Comparison of ENCODE assay signal across 25 cellular contexts in the genomic region with DNA sequence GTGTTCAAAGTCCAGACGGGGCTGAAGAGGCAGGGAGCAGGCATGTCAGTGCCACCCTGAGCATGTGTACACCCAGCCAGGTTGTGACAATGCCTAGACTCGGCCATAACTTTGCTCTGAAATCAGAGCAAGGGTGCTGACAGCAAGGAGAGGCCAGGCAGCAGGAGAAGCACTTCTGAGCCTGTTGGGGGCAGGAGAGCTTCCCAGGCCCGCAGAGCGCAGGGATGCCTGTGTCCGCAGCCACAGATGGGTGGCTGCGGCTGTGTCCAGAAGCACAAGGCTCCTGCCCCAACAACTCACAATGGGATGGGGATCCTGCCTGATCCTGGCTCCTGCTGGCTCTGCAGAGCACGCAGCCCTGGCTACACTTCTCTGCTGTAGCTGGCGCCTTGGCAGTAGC.
"Had no signal": no experiment of that assay in that cellular context is flagged by ENCODE, and none has a peak within 500 bp of the region (broad histone marks: within the 10 kb centered on the region; RNA-seq: fewer than 3 reads in every experiment).

No MANE protein-coding gene starts in this region.

- H3K27me3 ChIP-seq: adrenal gland, ascending aorta, cardiac muscle cell, colonic mucosa, right atrium auricular region, upper lobe of left lung had no signal

- H3K27ac ChIP-seq: adrenal gland, ascending aorta, cardiac muscle cell, colonic mucosa, right atrium auricular region, upper lobe of left lung had no signal

- DNase-seq: activated CD4-positive, alpha-beta T cell treated with anti-CD3 and anti-CD28 coated beads for 36 hours; activated CD4-positive, CD25-positive, alpha-beta regulatory T cell; activated effector memory CD4-positive, alpha-beta T cell treated with Interleukin-2 at 50 U/mL for 16 hours; activated naive CD4-positive, alpha-beta T cell treated with Interleukin-2 at 50 U/mL for 16 hours; activated T-cell treated with anti-CD3 and anti-CD28 coated beads for 4 hours; activated T-cell treated with anti-CD3 and anti-CD28 coated beads, Interleukin-2, amount 50 U/mL, for 72 hours; adrenal gland; cerebellar nuclear complex; colonic mucosa; effector CD8-positive, alpha-beta T cell; glutamatergic neuron; midbrain; naive thymus-derived CD4-positive, alpha-beta T cell; substantia nigra; T-cell had no signal

- ATAC-seq: activated CD4-positive, alpha-beta T cell treated with anti-CD3 and anti-CD28 coated beads for 36 hours; activated T-cell treated with anti-CD3 and anti-CD28 coated beads, Interleukin-2, amount 50 U/mL, for 72 hours; naive thymus-derived CD4-positive, alpha-beta T cell; T-cell had no signal

- H3K4me3 Mint-ChIP-seq: activated CD4-positive, alpha-beta T cell treated with anti-CD3 and anti-CD28 coated beads for 36 hours; activated naive CD8-positive, alpha-beta T cell; activated T-cell treated with anti-CD3 and anti-CD28 coated beads, Interleukin-2, amount 50 U/mL, for 72 hours; brain; naive thymus-derived CD4-positive, alpha-beta T cell; neural crest cell; stimulated activated naive CD8-positive, alpha-beta T cell treated with anti-CD3 and anti-CD28 coated beads, Interleukin-15, Interleukin-2, amounts not matched to agents 100 ng/mL and 50 ng/mL, for 24 hours; T-cell; T-helper 2 cell treated with Interferon-gamma antibody and Interleukin-4, amounts not matched to agents 5 μg/mL and 100 μg/mL, for 36 hours had no signal

- H3K4me3 ChIP-seq: adrenal gland, ascending aorta, cardiac muscle cell, colonic mucosa, right atrium auricular region, upper lobe of left lung had no signal

- H3K27me3 Mint-ChIP-seq: activated CD4-positive, alpha-beta T cell treated with anti-CD3 and anti-CD28 coated beads for 36 hours; brain; stimulated activated naive CD8-positive, alpha-beta T cell treated with anti-CD3 and anti-CD28 coated beads, Interleukin-15, Interleukin-2, amounts not matched to agents 100 ng/mL and 50 ng/mL, for 24 hours had no signal

- H3K9me3 Mint-ChIP-seq: activated T-cell treated with anti-CD3 and anti-CD28 coated beads, Interleukin-2, amount 50 U/mL, for 72 hours; brain; neural crest cell; stimulated activated naive CD8-positive, alpha-beta T cell treated with anti-CD3 and anti-CD28 coated beads, Interleukin-15, Interleukin-2, amounts not matched to agents 100 ng/mL and 50 ng/mL, for 24 hours; T-cell; T-helper 2 cell treated with Interferon-gamma antibody and Interleukin-4, amounts not matched to agents 5 μg/mL and 100 μg/mL, for 36 hours had no signal

- H3K36me3 ChIP-seq: adrenal gland, ascending aorta, cardiac muscle cell, colonic mucosa, right atrium auricular region, upper lobe of left lung had no signal

- FAIRE-seq: frontal cortex had no signal

- H3K4me1 ChIP-seq: colonic mucosa, right atrium auricular region, upper lobe of left lung had no signal

- H3K9me3 ChIP-seq: adrenal gland, ascending aorta, colonic mucosa, right atrium auricular region, upper lobe of left lung had no signal

- H3K27ac Mint-ChIP-seq: activated CD4-positive, alpha-beta T cell treated with anti-CD3 and anti-CD28 coated beads for 36 hours; activated naive CD8-positive, alpha-beta T cell; activated T-cell treated with anti-CD3 and anti-CD28 coated beads, Interleukin-2, amount 50 U/mL, for 72 hours; brain; naive thymus-derived CD4-positive, alpha-beta T cell; stimulated activated naive CD8-positive, alpha-beta T cell treated with anti-CD3 and anti-CD28 coated beads, Interleukin-15, Interleukin-2, amounts not matched to agents 100 ng/mL and 50 ng/mL, for 24 hours; T-cell; T-helper 2 cell treated with Interferon-gamma antibody and Interleukin-4, amounts not matched to agents 5 μg/mL and 100 μg/mL, for 36 hours had no signal

- H3K36me3 Mint-ChIP-seq: activated naive CD8-positive, alpha-beta T cell; brain; naive thymus-derived CD4-positive, alpha-beta T cell; T-cell had no signal

- H3K4me1 Mint-ChIP-seq: activated CD4-positive, alpha-beta T cell treated with anti-CD3 and anti-CD28 coated beads for 36 hours; brain; naive thymus-derived CD4-positive, alpha-beta T cell; neural crest cell; T-cell had no signal
